1 cellular context compared by ENCODE assay signal in the genomic region with DNA sequence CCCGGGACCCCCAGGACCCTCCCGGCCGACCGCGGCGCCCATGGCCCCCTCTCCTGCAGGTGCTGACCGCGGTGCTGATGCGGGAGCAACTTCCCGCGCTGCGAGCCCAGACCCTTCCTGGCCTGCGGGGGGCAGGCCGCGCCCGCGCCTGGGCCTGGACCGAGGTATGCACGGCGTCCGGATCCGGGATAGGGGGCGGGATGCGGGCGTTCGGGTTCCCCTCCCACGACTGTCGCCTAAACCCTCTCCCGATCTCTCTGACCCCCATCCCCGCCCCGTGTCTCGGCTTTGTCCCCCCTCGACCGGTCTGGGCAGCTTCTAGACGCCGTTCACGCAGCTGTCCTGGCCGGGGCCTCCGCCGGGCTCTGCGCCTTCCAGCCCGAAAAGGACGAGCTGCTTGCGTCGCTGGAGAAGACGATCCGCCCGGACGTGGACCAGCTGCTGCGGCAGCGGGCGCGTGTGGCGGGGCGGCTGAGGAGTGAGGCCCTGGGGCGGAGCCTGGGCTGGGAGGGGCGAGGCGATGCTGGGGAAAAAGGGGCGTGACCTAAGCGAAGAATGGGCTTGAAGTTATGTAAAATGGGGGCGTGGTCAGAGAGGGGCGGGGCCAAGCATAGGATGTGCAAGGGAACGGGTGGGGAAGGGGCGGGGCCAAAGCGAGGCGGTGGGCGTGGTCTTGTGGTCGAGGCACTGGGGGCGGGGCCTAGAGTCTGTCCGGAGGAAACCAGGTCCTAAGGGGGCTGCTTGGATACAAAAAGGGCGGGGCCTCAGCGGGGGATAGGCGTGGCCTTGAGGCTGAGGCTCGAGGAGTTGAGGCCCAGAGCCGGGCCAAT.
TF ChIP-seq lines count a peak whose summit lies in the region.

No MANE protein-coding gene starts in this region.

TF ChIP-seq in HCT116, 20 proteins besides CTCF, POLR2A, EP300 and RAD21 (continued from another document):
- TF ChIP-seq, protein P1, sequence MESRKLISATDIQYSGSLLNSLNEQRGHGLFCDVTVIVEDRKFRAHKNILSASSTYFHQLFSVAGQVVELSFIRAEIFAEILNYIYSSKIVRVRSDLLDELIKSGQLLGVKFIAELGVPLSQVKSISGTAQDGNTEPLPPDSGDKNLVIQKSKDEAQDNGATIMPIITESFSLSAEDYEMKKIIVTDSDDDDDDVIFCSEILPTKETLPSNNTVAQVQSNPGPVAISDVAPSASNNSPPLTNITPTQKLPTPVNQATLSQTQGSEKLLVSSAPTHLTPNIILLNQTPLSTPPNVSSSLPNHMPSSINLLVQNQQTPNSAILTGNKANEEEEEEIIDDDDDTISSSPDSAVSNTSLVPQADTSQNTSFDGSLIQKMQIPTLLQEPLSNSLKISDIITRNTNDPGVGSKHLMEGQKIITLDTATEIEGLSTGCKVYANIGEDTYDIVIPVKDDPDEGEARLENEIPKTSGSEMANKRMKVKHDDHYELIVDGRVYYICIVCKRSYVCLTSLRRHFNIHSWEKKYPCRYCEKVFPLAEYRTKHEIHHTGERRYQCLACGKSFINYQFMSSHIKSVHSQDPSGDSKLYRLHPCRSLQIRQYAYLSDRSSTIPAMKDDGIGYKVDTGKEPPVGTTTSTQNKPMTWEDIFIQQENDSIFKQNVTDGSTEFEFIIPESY (IDR thresholded peaks at IDR 0.05; ENCODE audit: extremely low read depth, insufficient replicate concordance, low read length), result no peak
- TF ChIP-seq FOSL1 (IDR thresholded peaks at IDR 0.05; ENCODE audit: low read depth), result no peak
- no peak for TF ChIP-seq EZH2 (IDR thresholded peaks at IDR 0.05)
- no peak for TF ChIP-seq CBX3 (IDR thresholded peaks at IDR 0.05; ENCODE audit: low read depth)
- no peak for TF ChIP-seq ZNF274 (IDR thresholded peaks at IDR 0.05; ENCODE audit: low read depth, low read length)
- TF ChIP-seq TCF7L2 (IDR thresholded peaks at IDR 0.05; ENCODE audit: borderline replicate concordance, extremely low read depth, insufficient read depth, insufficient read length), result no peak
- no peak for TF ChIP-seq JUND (IDR thresholded peaks at IDR 0.05)
- no peak for TF ChIP-seq SRF (IDR thresholded peaks at IDR 0.05; ENCODE audit: low read depth)
- TF ChIP-seq, protein P2, sequence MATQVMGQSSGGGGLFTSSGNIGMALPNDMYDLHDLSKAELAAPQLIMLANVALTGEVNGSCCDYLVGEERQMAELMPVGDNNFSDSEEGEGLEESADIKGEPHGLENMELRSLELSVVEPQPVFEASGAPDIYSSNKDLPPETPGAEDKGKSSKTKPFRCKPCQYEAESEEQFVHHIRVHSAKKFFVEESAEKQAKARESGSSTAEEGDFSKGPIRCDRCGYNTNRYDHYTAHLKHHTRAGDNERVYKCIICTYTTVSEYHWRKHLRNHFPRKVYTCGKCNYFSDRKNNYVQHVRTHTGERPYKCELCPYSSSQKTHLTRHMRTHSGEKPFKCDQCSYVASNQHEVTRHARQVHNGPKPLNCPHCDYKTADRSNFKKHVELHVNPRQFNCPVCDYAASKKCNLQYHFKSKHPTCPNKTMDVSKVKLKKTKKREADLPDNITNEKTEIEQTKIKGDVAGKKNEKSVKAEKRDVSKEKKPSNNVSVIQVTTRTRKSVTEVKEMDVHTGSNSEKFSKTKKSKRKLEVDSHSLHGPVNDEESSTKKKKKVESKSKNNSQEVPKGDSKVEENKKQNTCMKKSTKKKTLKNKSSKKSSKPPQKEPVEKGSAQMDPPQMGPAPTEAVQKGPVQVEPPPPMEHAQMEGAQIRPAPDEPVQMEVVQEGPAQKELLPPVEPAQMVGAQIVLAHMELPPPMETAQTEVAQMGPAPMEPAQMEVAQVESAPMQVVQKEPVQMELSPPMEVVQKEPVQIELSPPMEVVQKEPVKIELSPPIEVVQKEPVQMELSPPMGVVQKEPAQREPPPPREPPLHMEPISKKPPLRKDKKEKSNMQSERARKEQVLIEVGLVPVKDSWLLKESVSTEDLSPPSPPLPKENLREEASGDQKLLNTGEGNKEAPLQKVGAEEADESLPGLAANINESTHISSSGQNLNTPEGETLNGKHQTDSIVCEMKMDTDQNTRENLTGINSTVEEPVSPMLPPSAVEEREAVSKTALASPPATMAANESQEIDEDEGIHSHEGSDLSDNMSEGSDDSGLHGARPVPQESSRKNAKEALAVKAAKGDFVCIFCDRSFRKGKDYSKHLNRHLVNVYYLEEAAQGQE (IDR thresholded peaks at IDR 0.05; ENCODE audit: low read depth), result peak; percentile 70
- TF ChIP-seq ZFX (IDR thresholded peaks at IDR 0.05), result no peak; the same call in 1 of the 2 replicates
- no peak for TF ChIP-seq SP1 (IDR thresholded peaks at IDR 0.05; ENCODE audit: low read depth)
- TF ChIP-seq, protein P3, sequence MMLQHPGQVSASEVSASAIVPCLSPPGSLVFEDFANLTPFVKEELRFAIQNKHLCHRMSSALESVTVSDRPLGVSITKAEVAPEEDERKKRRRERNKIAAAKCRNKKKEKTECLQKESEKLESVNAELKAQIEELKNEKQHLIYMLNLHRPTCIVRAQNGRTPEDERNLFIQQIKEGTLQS (IDR thresholded peaks at IDR 0.05), result no peak
- TF ChIP-seq, protein P4, sequence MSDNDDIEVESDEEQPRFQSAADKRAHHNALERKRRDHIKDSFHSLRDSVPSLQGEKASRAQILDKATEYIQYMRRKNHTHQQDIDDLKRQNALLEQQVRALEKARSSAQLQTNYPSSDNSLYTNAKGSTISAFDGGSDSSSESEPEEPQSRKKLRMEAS (IDR thresholded peaks at IDR 0.05), result 0 out of 2 replicates have a peak, but pooled peaks have one; percentile 33
- TF ChIP-seq SIN3A (IDR thresholded peaks at IDR 0.05; ENCODE audit: low read depth), result no peak
